8 cellular contexts compared by ENCODE assay signal in genomic region chr1:95116666-95117206, GRCh38.
DNase-seq lines count a peak whose midpoint lies in the region; ATAC-seq and FAIRE-seq lines count a peak whose summit lies in the region.

No MANE protein-coding gene starts in this region.

- DNase-seq in Ammon's horn (ENCODE audit: low spot score) (peak; percentile 71), GM19239 (ENCODE audit: insufficient read length, low spot score) (peak; percentile 40), NCI-H524 (lab: John Stamatoyannopoulos, UW) (peak; percentile 62 to 78), medulla oblongata (ENCODE audit: extremely low spot score) (peak; percentile 76)
- DNase-seq in activated CD4-positive, alpha-beta T cell treated with anti-CD3 and anti-CD28 coated beads, Interleukin-2, amount 50 U/mL, for 4 hours = peak; percentile 30 to 38
- peak; percentile 36 for DNase-seq in effector CD4-positive, alpha-beta T cell
- DNase-seq in stimulated activated CD8-positive, alpha-beta memory T cell treated with anti-CD3 and anti-CD28 coated beads, Interleukin-4, amount 100 ng/mL, for 24 hours (ENCODE audit: low read depth) = peak; percentile 18

- no peak for FAIRE-seq in GM19239 (lab: Jason Lieb, UNC)

- ATAC-seq in HG03439 (IDR thresholded peaks at IDR 0.05; ENCODE audit: unreplicated experiment) = peak; percentile 53

Comparison
In these comparisons a context has a peak if more than half of its experiments do, and no peak if none do; other contexts are left out.
1. Peak in every context shown above with its lines: DNase-seq and ATAC-seq.
2. DNase-seq: peak in every context shown above with its lines; median percentile 76 in medulla oblongata; 71 in Ammon's horn; 70 in NCI-H524; 40 in GM19239; 36 in effector CD4-positive, alpha-beta T cell; 34 in activated CD4-positive, alpha-beta T cell treated with anti-CD3 and anti-CD28 coated beads, Interleukin-2, amount 50 U/mL, for 4 hours; 18 in stimulated activated CD8-positive, alpha-beta memory T cell treated with anti-CD3 and anti-CD28 coated beads, Interleukin-4, amount 100 ng/mL, for 24 hours.